ENCODE assay signal across 22 cellular contexts in the genomic region with DNA sequence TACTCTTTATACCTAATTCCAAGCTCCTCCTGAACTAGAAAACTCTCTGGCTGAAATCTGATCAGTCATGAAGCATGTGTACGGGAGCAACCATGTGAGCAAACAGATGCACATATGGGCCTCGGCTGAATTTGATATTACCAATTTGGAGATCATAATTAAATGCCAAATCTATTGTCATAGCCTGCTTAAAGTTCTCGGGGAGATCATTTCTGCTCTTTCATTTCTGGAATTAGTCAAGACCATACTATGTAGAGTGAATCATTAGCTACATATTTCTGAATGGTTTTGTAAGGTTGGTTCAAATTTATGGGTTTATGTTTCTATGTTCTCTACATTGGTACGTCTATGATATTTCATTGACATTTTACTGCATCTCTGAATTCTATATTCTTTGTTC.
DNase-seq lines count a peak whose midpoint lies in the region; ATAC-seq and TF ChIP-seq lines count a peak whose summit lies in the region.
"Had no signal": no experiment of that assay in that cellular context is flagged by ENCODE, and none has a peak within 500 bp of the region (broad histone marks: within the 10 kb centered on the region; RNA-seq: fewer than 3 reads in every experiment).

No MANE protein-coding gene starts in this region.

- H3K4me3 Mint-ChIP-seq in activated T-cell treated with anti-CD3 and anti-CD28 coated beads, Interleukin-2, amount 50 U/mL, for 72 hours = peak overlapping the region in 1 of 2 donors; percentile 50
- peak overlapping the region; percentile 38 for H3K4me3 Mint-ChIP-seq in activated T-helper 17 cell treated with anti-CD3 and anti-CD28 coated beads, Interleukin-2, amount 50 U/mL, for 72 hours
- H3K4me3 Mint-ChIP-seq: activated CD4-positive, alpha-beta memory T cell treated with anti-CD3 and anti-CD28 coated beads for 36 hours; CD4-positive, alpha-beta T cell; nephron; stimulated activated naive B cell treated with anti-CD40 and anti-IgM and Interleukin-4, amounts not matched to agents 10 μg/mL and 1 μg/mL and 100 μg/mL, for 72 hours; T-helper 1 cell treated with Interleukin-12 subunit alpha and Interleukin-12 subunit beta and Interleukin-4 antibody, amounts not matched to agents 30 μg/mL and 1 μg/mL, for 36 hours had no signal

- TF ChIP-seq POLR2A in tibial nerve (IDR thresholded peaks at IDR 0.05) = no peak

- intact Hi-C loops in upper lobe of right lung (cut with DNase I) = no loop called here

- TF ChIP-seq EP300 in tibial nerve (IDR thresholded peaks at IDR 0.05) = no peak

- H3K36me3 ChIP-seq in upper lobe of right lung (no peaks in the 10 kb centered on the region), tibial nerve (no peaks in the 10 kb centered on the region)
- H3K36me3 ChIP-seq: breast epithelium, heart left ventricle, SJSA1, thyroid gland had no signal

- H3K27me3 ChIP-seq in upper lobe of right lung (no peaks in the 10 kb centered on the region), tibial nerve (no peaks in the 10 kb centered on the region)
- H3K27me3 ChIP-seq: breast epithelium, heart left ventricle, SJSA1, thyroid gland had no signal

- H3K27me3 Mint-ChIP-seq in activated T-cell treated with anti-CD3 and anti-CD28 coated beads, Interleukin-2, amount 50 U/mL, for 72 hours (ENCODE audit: low read depth) = no peaks in the 10 kb centered on the region
- no peaks in the 10 kb centered on the region for H3K27me3 Mint-ChIP-seq in activated T-helper 17 cell treated with anti-CD3 and anti-CD28 coated beads, Interleukin-2, amount 50 U/mL, for 72 hours
- H3K27me3 Mint-ChIP-seq: activated CD4-positive, alpha-beta memory T cell treated with anti-CD3 and anti-CD28 coated beads for 36 hours; CD4-positive, alpha-beta T cell; stimulated activated naive B cell treated with anti-CD40 and anti-IgM and Interleukin-4, amounts not matched to agents 10 μg/mL and 1 μg/mL and 100 μg/mL, for 72 hours had no signal

- 86 to 87% methylated on average over 4 of the region's 4 CpGs for WGBS in tibial nerve, 2 donors

- no peak for DNase-seq in activated T-cell treated with anti-CD3 and anti-CD28 coated beads, Interleukin-2, amount 50 U/mL, for 72 hours
- no peak for DNase-seq in activated T-cell treated with anti-CD3 and anti-CD28 coated beads, Interleukin-2, amount 50 U/mL, for 1 hour
- DNase-seq in HCEC 1CT (peak; percentile 53), upper lobe of right lung (no peak), tibial nerve (ENCODE audit: low spot score in 2 of 2) (no peak)
- no peak for DNase-seq in stimulated activated naive CD8-positive, alpha-beta T cell treated with anti-CD3 and anti-CD28 coated beads, Interleukin-15, Interleukin-2, amounts not matched to agents 100 U/mL and 50 U/mL, for 24 hours
- DNase-seq: activated CD4-positive, alpha-beta memory T cell treated with anti-CD3 and anti-CD28 coated beads for 36 hours; CD4-positive, alpha-beta T cell; heart left ventricle; NCI-H1105 treated with DMSO at 0.1 percent for 48 hours; NCI-H748 treated with DMSO at 0.1 percent for 48 hours; PC-9; posterior cingulate gyrus; stimulated activated naive B cell treated with anti-CD40 and anti-IgM and Interleukin-4, amounts not matched to agents 10 μg/mL and 1 μg/mL and 100 μg/mL, for 72 hours; thyroid gland had no signal

- peak; percentile 75 to 82 for ATAC-seq in activated T-cell treated with anti-CD3 and anti-CD28 coated beads, Interleukin-2, amount 50 U/mL, for 72 hours (replicated peaks in 1 of 2)
- peak; percentile 89 for ATAC-seq in activated T-helper 17 cell treated with anti-CD3 and anti-CD28 coated beads, Interleukin-2, amount 50 U/mL, for 72 hours (replicated peaks)
- ATAC-seq in stimulated activated naive CD8-positive, alpha-beta T cell treated with anti-CD3 and anti-CD28 coated beads, Interleukin-15, Interleukin-2, amounts not matched to agents 100 U/mL and 50 U/mL, for 24 hours = peak; percentile 62
- ATAC-seq in upper lobe of right lung (no peak), GM21447 (IDR thresholded peaks at IDR 0.05; ENCODE audit: unreplicated experiment) (no peak)
- ATAC-seq: heart left ventricle; stimulated activated naive B cell treated with anti-CD40 and anti-IgM and Interleukin-4, amounts not matched to agents 10 μg/mL and 1 μg/mL and 100 μg/mL, for 72 hours had no signal

- H3K27ac ChIP-seq in upper lobe of right lung (no peak overlapping the region), tibial nerve (no peak overlapping the region)
- H3K27ac ChIP-seq: breast epithelium, coronary artery, heart left ventricle, PC-9, SJSA1, thyroid gland had no signal

- no peak overlapping the region for H3K27ac Mint-ChIP-seq in activated T-cell treated with anti-CD3 and anti-CD28 coated beads, Interleukin-2, amount 50 U/mL, for 72 hours
- H3K27ac Mint-ChIP-seq in activated T-helper 17 cell treated with anti-CD3 and anti-CD28 coated beads, Interleukin-2, amount 50 U/mL, for 72 hours = peak overlapping the region; percentile 47
- H3K27ac Mint-ChIP-seq: activated CD4-positive, alpha-beta memory T cell treated with anti-CD3 and anti-CD28 coated beads for 36 hours; CD4-positive, alpha-beta T cell; nephron; stimulated activated naive B cell treated with anti-CD40 and anti-IgM and Interleukin-4, amounts not matched to agents 10 μg/mL and 1 μg/mL and 100 μg/mL, for 72 hours; T-helper 1 cell treated with Interleukin-12 subunit alpha and Interleukin-12 subunit beta and Interleukin-4 antibody, amounts not matched to agents 30 μg/mL and 1 μg/mL, for 36 hours had no signal

- no peaks in the 10 kb centered on the region for H3K9me3 ChIP-seq in upper lobe of right lung
- no peaks in the 10 kb centered on the region for H3K9me3 ChIP-seq in tibial nerve
- H3K9me3 ChIP-seq: breast epithelium, heart left ventricle, SJSA1, thyroid gland had no signal

- H3K4me1 ChIP-seq in upper lobe of right lung (no peaks in the 10 kb centered on the region), tibial nerve (no peaks in the 10 kb centered on the region)
- H3K4me1 ChIP-seq: breast epithelium, SJSA1, thyroid gland had no signal

- TF ChIP-seq CTCF in upper lobe of right lung (IDR thresholded peaks at IDR 0.05) (no peak), tibial nerve (IDR thresholded peaks at IDR 0.05) (no peak)

- no peaks in the 10 kb centered on the region for H3K9me3 Mint-ChIP-seq in activated T-cell treated with anti-CD3 and anti-CD28 coated beads, Interleukin-2, amount 50 U/mL, for 72 hours
- no peaks in the 10 kb centered on the region for H3K9me3 Mint-ChIP-seq in activated T-helper 17 cell treated with anti-CD3 and anti-CD28 coated beads, Interleukin-2, amount 50 U/mL, for 72 hours
- H3K9me3 Mint-ChIP-seq: activated CD4-positive, alpha-beta memory T cell treated with anti-CD3 and anti-CD28 coated beads for 36 hours; CD4-positive, alpha-beta T cell; nephron; stimulated activated naive B cell treated with anti-CD40 and anti-IgM and Interleukin-4, amounts not matched to agents 10 μg/mL and 1 μg/mL and 100 μg/mL, for 72 hours had no signal

- H3K36me3 Mint-ChIP-seq in activated T-cell treated with anti-CD3 and anti-CD28 coated beads, Interleukin-2, amount 50 U/mL, for 72 hours (ENCODE audit: insufficient read depth in 2 of 2) = peaks cover 0 to 1% of the 10 kb centered on the region in 2 donors
- H3K36me3 Mint-ChIP-seq in activated T-helper 17 cell treated with anti-CD3 and anti-CD28 coated beads, Interleukin-2, amount 50 U/mL, for 72 hours (ENCODE audit: low read depth) = no peaks in the 10 kb centered on the region
- H3K36me3 Mint-ChIP-seq: stimulated activated naive B cell treated with anti-CD40 and anti-IgM and Interleukin-4, amounts not matched to agents 10 μg/mL and 1 μg/mL and 100 μg/mL, for 72 hours had no signal

- peaks cover 45% of the 10 kb centered on the region for H3K4me1 Mint-ChIP-seq in activated T-cell treated with anti-CD3 and anti-CD28 coated beads, Interleukin-2, amount 50 U/mL, for 72 hours (ENCODE audit: low read depth)
- peaks cover 5% of the 10 kb centered on the region for H3K4me1 Mint-ChIP-seq in activated T-helper 17 cell treated with anti-CD3 and anti-CD28 coated beads, Interleukin-2, amount 50 U/mL, for 72 hours

- no peak overlapping the region for H3K4me3 ChIP-seq in upper lobe of right lung
- no peak overlapping the region for H3K4me3 ChIP-seq in tibial nerve
- H3K4me3 ChIP-seq: breast epithelium, coronary artery, heart left ventricle, PC-9, SJSA1, thyroid gland had no signal

Comparison
In these comparisons a context has a peak if more than half of its experiments do, and no peak if none do; other contexts are left out.
1. ATAC-seq: peak in activated T-cell treated with anti-CD3 and anti-CD28 coated beads, Interleukin-2, amount 50 U/mL, for 72 hours (2 of 2), activated T-helper 17 cell treated with anti-CD3 and anti-CD28 coated beads, Interleukin-2, amount 50 U/mL, for 72 hours (single experiment) and stimulated activated naive CD8-positive, alpha-beta T cell treated with anti-CD3 and anti-CD28 coated beads, Interleukin-15, Interleukin-2, amounts not matched to agents 100 U/mL and 50 U/mL, for 24 hours (single experiment); none in upper lobe of right lung (single experiment) and GM21447 (single experiment).